Comparison of ENCODE assay signal across 29 cellular contexts in genomic region chr2:238978507-238978906, GRCh38.
"Had no signal": no experiment of that assay in that cellular context is flagged by ENCODE, and none has a peak within 500 bp of the region (broad histone marks: within the 10 kb centered on the region; RNA-seq: fewer than 3 reads in every experiment).

No MANE protein-coding gene starts in this region.

- H3K27me3 ChIP-seq: adrenal gland, ascending aorta, colonic mucosa, gastrocnemius medialis, left lung had no signal

- H3K27ac ChIP-seq: adrenal gland, ascending aorta, colonic mucosa, epithelial cell of prostate, gastrocnemius medialis, left lung, transverse colon had no signal

- H3K9me3 ChIP-seq: colonic mucosa, gastrocnemius medialis, transverse colon had no signal

- H3K36me3 Mint-ChIP-seq: stimulated activated memory B cell treated with anti-CD40 and anti-IgM and Interleukin-4, amounts not matched to agents 10 μg/mL and 1 μg/mL and 100 μg/mL, for 72 hours had no signal

- DNase-seq: activated B cell treated with CpG ODN at 0.5 μM for 24 hours; activated CD4-positive, alpha-beta T cell treated with anti-CD3 and anti-CD28 coated beads for 4 hours; activated CD4-positive, alpha-beta T cell treated with anti-CD3 and anti-CD28 coated beads, Interleukin-2, amount 50 U/mL, for 48 hours; activated T-cell treated with anti-CD3 and anti-CD28 coated beads for 4 hours; adrenal gland; colonic mucosa; endodermal cell; gastrocnemius medialis; hippocampal formation; kidney glomerular epithelial cell; left lung; naive thymus-derived CD4-positive, alpha-beta T cell; occipital lobe; posterior cingulate gyrus; stimulated activated CD4-positive, alpha-beta T cell treated with anti-CD3 and anti-CD28 coated beads, Interleukin-15, amount 100 ng/mL, for 24 hours; T-helper 1 cell; transverse colon had no signal

- H3K4me1 ChIP-seq: ascending aorta, colonic mucosa, gastrocnemius medialis, left lung had no signal

- H3K27ac Mint-ChIP-seq: activated B cell treated with CpG ODN at 0.5 μM for 24 hours; activated naive CD4-positive, alpha-beta T cell treated with anti-CD3 and anti-CD28 coated beads, Interleukin-2, amount 50 U/mL, for 72 hours; activated T-helper 1 cell treated with anti-CD3 and anti-CD28 coated beads, Interleukin-12 subunit alpha, Interleukin-12 subunit beta, Interleukin-2, Interleukin-4 antibody, amounts not matched to agents 30 ng/mL and 10 ng/mL and 1 ng/mL, durations not matched to agents 14 hours and 24 hours and 36 hours; endodermal cell; naive thymus-derived CD4-positive, alpha-beta T cell; stimulated activated memory B cell treated with anti-CD40 and anti-IgM and Interleukin-4, amounts not matched to agents 10 μg/mL and 1 μg/mL and 100 μg/mL, for 72 hours had no signal

- H3K27me3 Mint-ChIP-seq: activated B cell treated with CpG ODN at 0.5 μM for 24 hours; stimulated activated memory B cell treated with anti-CD40 and anti-IgM and Interleukin-4, amounts not matched to agents 10 μg/mL and 1 μg/mL and 100 μg/mL, for 72 hours had no signal

- H3K4me3 ChIP-seq: adrenal gland, ascending aorta, colonic mucosa, gastrocnemius medialis, left lung, lung, smooth muscle cell, transverse colon had no signal

- ATAC-seq: activated naive CD4-positive, alpha-beta T cell treated with anti-CD3 and anti-CD28 coated beads, Interleukin-2, amount 50 U/mL, for 72 hours; gastrocnemius medialis; left lung; naive thymus-derived CD4-positive, alpha-beta T cell; sciatic nerve; stimulated activated memory B cell treated with anti-CD40 and anti-IgM and Interleukin-4, amounts not matched to agents 10 μg/mL and 1 μg/mL and 100 μg/mL, for 72 hours had no signal

- H3K4me3 Mint-ChIP-seq: activated B cell treated with CpG ODN at 0.5 μM for 24 hours; activated T-helper 1 cell treated with anti-CD3 and anti-CD28 coated beads, Interleukin-12 subunit alpha, Interleukin-12 subunit beta, Interleukin-2, Interleukin-4 antibody, amounts not matched to agents 30 ng/mL and 10 ng/mL and 1 ng/mL, durations not matched to agents 14 hours and 24 hours and 36 hours; central memory CD8-positive, alpha-beta T cell; endodermal cell; naive thymus-derived CD4-positive, alpha-beta T cell; neural crest cell; stimulated activated memory B cell treated with anti-CD40 and anti-IgM and Interleukin-4, amounts not matched to agents 10 μg/mL and 1 μg/mL and 100 μg/mL, for 72 hours had no signal

- H3K4me1 Mint-ChIP-seq: activated B cell treated with CpG ODN at 0.5 μM for 24 hours; central memory CD8-positive, alpha-beta T cell; endodermal cell; naive thymus-derived CD4-positive, alpha-beta T cell; stimulated activated memory B cell treated with anti-CD40 and anti-IgM and Interleukin-4, amounts not matched to agents 10 μg/mL and 1 μg/mL and 100 μg/mL, for 72 hours had no signal

- FAIRE-seq: TTC549, urothelium cell line had no signal

- H3K4me2 ChIP-seq: smooth muscle cell had no signal

- H3K36me3 ChIP-seq: adrenal gland, ascending aorta, colonic mucosa, gastrocnemius medialis, left lung, transverse colon had no signal
